27 cellular contexts compared by ENCODE assay signal in the genomic region with DNA sequence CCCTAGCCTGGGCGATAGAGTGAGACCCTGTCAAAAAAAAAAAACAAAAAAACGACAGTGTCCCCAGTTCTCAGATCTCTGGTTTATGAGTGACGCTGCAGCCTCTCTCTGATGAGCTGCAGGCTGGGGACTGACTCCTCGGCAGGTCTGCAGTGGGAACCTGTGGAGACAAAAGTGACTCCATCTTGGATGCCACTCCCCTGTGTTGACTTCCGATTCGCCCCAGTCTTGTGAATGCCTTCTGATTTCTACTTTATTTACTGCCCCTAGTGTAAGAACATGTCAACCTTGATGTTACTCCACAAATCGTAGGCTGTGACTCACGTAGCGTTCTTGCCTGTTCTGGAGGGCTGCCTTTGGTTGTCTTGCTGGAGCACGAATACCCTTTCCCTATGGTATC. TPM values are rescaled to one million over a fixed set of nuclear protein-coding genes. Genes with fewer than 3 reads are reported as not detected.
DNase-seq lines count a peak whose midpoint lies in the region; ATAC-seq, FAIRE-seq and TF ChIP-seq lines count a peak whose summit lies in the region.
"Had no signal": no experiment of that assay in that cellular context is flagged by ENCODE, and none has a peak within 500 bp of the region (broad histone marks: within the 10 kb centered on the region; RNA-seq: fewer than 3 reads in every experiment).

No MANE protein-coding gene starts in this region.

- FAIRE-seq in GM12878 (lab: Jason Lieb, UNC) (peak; percentile 38), D721Med (lab: Jason Lieb, UNC) (no peak)
- FAIRE-seq: keratinocyte, small intestine had no signal

- H3K4ac ChIP-seq in mesendoderm (ENCODE audit: low read depth, low read length): no peak overlapping the region

- POLR2A ChIA-PET in GM12878 (lab: Charles Lee): no interaction called here

- CTCF ChIA-PET in GM12878 (lab: Yijun Ruan, JAX): interaction anchor here (0.9 to 2.4 kb wide), 4 partner anchors 13 to 181 kb away, joined by 3 to 9 read pairs (median 5); no protein-coding TSS in a partner anchor

- no peak overlapping the region for H4K5ac ChIP-seq in mesendoderm (ENCODE audit: low read length)

- peak overlapping the region in 1 of 4 donors; percentile 1 for H3K4me3 Mint-ChIP-seq in CD4-positive, CD25-positive, alpha-beta regulatory T cell
- H3K4me3 Mint-ChIP-seq in stimulated activated effector memory CD8-positive, alpha-beta T cell treated with anti-CD3 and anti-CD28 coated beads, Interleukin-12 subunit alpha, Interleukin-12 subunit beta, amount 100 ng/mL, for 72 hours: no peak overlapping the region
- H3K4me3 Mint-ChIP-seq: activated naive CD8-positive, alpha-beta T cell treated with anti-CD3 and anti-CD28 coated beads, Interleukin-2, amount 50 U/mL, for 24 hours; CD8-positive, alpha-beta T cell had no signal

- peaks cover 0 to 37% (median 12%) of the 10 kb centered on the region in 4 donors for H3K4me1 Mint-ChIP-seq in CD4-positive, CD25-positive, alpha-beta regulatory T cell
- H3K4me1 Mint-ChIP-seq in stimulated activated effector memory CD8-positive, alpha-beta T cell treated with anti-CD3 and anti-CD28 coated beads, Interleukin-12 subunit alpha, Interleukin-12 subunit beta, amount 100 ng/mL, for 72 hours: peaks cover 33% of the 10 kb centered on the region

- no peaks in the 10 kb centered on the region for H3K27me3 ChIP-seq in CD4-positive, CD25-positive, alpha-beta regulatory T cell (ENCODE audit: control insufficient read depth, insufficient read depth, low read length)
- no peaks in the 10 kb centered on the region for H3K27me3 ChIP-seq in GM12878 (replicated peaks in 1 of 2; ENCODE audit: control insufficient read depth in 2 of 2, insufficient read depth in 2 of 2, low read length in 1 of 2)
- H3K27me3 ChIP-seq in mesendoderm (ENCODE audit: insufficient read depth, low read length, poor library complexity): no peaks in the 10 kb centered on the region

- no peaks in the 10 kb centered on the region for H3K9me3 Mint-ChIP-seq in CD4-positive, CD25-positive, alpha-beta regulatory T cell
- H3K9me3 Mint-ChIP-seq in stimulated activated effector memory CD8-positive, alpha-beta T cell treated with anti-CD3 and anti-CD28 coated beads, Interleukin-12 subunit alpha, Interleukin-12 subunit beta, amount 100 ng/mL, for 72 hours: no peaks in the 10 kb centered on the region
- H3K9me3 Mint-ChIP-seq: activated naive CD8-positive, alpha-beta T cell treated with anti-CD3 and anti-CD28 coated beads, Interleukin-2, amount 50 U/mL, for 24 hours; CD8-positive, alpha-beta T cell had no signal

- H3K79me2 ChIP-seq in GM12878 (ENCODE audit: control insufficient read depth, insufficient read depth, low read length): no peaks in the 10 kb centered on the region
- no peaks in the 10 kb centered on the region for H3K79me2 ChIP-seq in mesendoderm (ENCODE audit: control insufficient read depth, insufficient read depth, low read length)

- no TSS peak for BruUV-seq in GM12878 (replicated peaks; lab: Mats Ljungman, UMichigan)

- no peak for TF ChIP-seq RAD21 in GM12878 (IDR thresholded peaks at IDR 0.05; ENCODE audit: insufficient read depth, low read depth, low read length)

- TF ChIP-seq CTCF in GM12878 (IDR thresholded peaks at IDR 0.05 in 2 of 3, conservative IDR thresholded peaks at IDR 0.05 in 1 of 3; ENCODE audit: control insufficient read depth in 2 of 3, extremely low read depth in 1 of 3, insufficient read depth in 1 of 3, low read depth in 3 of 3, low read length in 3 of 3) (no peak), D721Med (IDR thresholded peaks at IDR 0.05; ENCODE audit: insufficient read depth, missing control alignments) (no peak)

- TF ChIP-seq POLR2A in GM12878 (IDR thresholded peaks at IDR 0.05; ENCODE audit: low read depth, low read length): no peak

- H3K36me3 Mint-ChIP-seq in CD4-positive, CD25-positive, alpha-beta regulatory T cell: no peaks in the 10 kb centered on the region
- H3K36me3 Mint-ChIP-seq in stimulated activated effector memory CD8-positive, alpha-beta T cell treated with anti-CD3 and anti-CD28 coated beads, Interleukin-12 subunit alpha, Interleukin-12 subunit beta, amount 100 ng/mL, for 72 hours: peaks cover 36% of the 10 kb centered on the region
- H3K36me3 Mint-ChIP-seq: CD8-positive, alpha-beta T cell had no signal

- peak overlapping the region in 2 of 3 donors; percentile 33 to 77 for H3K27ac Mint-ChIP-seq in CD4-positive, CD25-positive, alpha-beta regulatory T cell
- peak overlapping the region; percentile 29 for H3K27ac Mint-ChIP-seq in stimulated activated effector memory CD8-positive, alpha-beta T cell treated with anti-CD3 and anti-CD28 coated beads, Interleukin-12 subunit alpha, Interleukin-12 subunit beta, amount 100 ng/mL, for 72 hours
- H3K27ac Mint-ChIP-seq: activated naive CD8-positive, alpha-beta T cell treated with anti-CD3 and anti-CD28 coated beads, Interleukin-2, amount 50 U/mL, for 24 hours; CD8-positive, alpha-beta T cell; progenitor cell of endocrine pancreas had no signal

- no peak for ATAC-seq in CD4-positive, CD25-positive, alpha-beta regulatory T cell (ENCODE audit: low read depth in 2 of 2)
- ATAC-seq in GM12878: no peak
- no peak for ATAC-seq in stimulated activated effector memory CD8-positive, alpha-beta T cell treated with anti-CD3 and anti-CD28 coated beads, Interleukin-12 subunit alpha, Interleukin-12 subunit beta, amount 100 ng/mL, for 72 hours
- ATAC-seq: activated naive CD8-positive, alpha-beta T cell treated with anti-CD3 and anti-CD28 coated beads, Interleukin-2, amount 50 U/mL, for 24 hours; CD8-positive, alpha-beta T cell had no signal

- no peak for DNase-seq in CD4-positive, CD25-positive, alpha-beta regulatory T cell
- no peak for DNase-seq in GM12878 (ENCODE audit: low read depth, low spot score)
- peak; percentile 19 for DNase-seq in mesendoderm
- DNase-seq in stimulated activated effector memory CD8-positive, alpha-beta T cell treated with anti-CD3 and anti-CD28 coated beads, Interleukin-12 subunit alpha, Interleukin-12 subunit beta, amount 100 ng/mL, for 72 hours (ENCODE audit: low spot score in 2 of 2): no peak
- DNase-seq in globus pallidus (ENCODE audit: low spot score): no peak
- no peak for DNase-seq in stimulated activated naive CD4-positive, alpha-beta T cell treated with Interleukin-2 at 50 U/mL for 16 hours (lab: John Stamatoyannopoulos, UW)
- no peak for DNase-seq in D721Med (ENCODE audit: insufficient read length, low spot score)
- DNase-seq in NCI-H748 (lab: John Stamatoyannopoulos, UW; ENCODE audit: unreplicated experiment): no peak
- DNase-seq: activated CD4-positive, alpha-beta T cell treated with anti-CD3 and anti-CD28 coated beads, Interleukin-2, amount 50 U/mL, for 1 hour; activated CD8-positive, alpha-beta memory T cell treated with anti-CD3 and anti-CD28 coated beads, Interleukin-2, amount 50 U/mL, for 48 hours; activated effector memory CD4-positive, alpha-beta T cell treated with anti-CD3 and anti-CD28 coated beads, Interleukin-2, amount 50 U/mL, for 16 hours; activated naive CD8-positive, alpha-beta T cell treated with anti-CD3 and anti-CD28 coated beads, Interleukin-2, amount 50 U/mL, for 24 hours; CD8-positive, alpha-beta T cell; dermis blood vessel endothelial cell; hypothalamus; NCI-H1694 treated with DMSO at 0.1 percent for 48 hours; NCI-H774; SHP77 treated with DMSO at 0.1 percent for 48 hours; small intestine; stimulated activated CD4-positive, alpha-beta T cell treated with anti-CD3 and anti-CD28 coated beads, Interleukin-4, amount 100 ng/mL, for 1 hour had no signal

- no peak overlapping the region for H2AFZ ChIP-seq in GM12878 (ENCODE audit: control insufficient read depth, low read depth, low read length)
- H2AFZ ChIP-seq: GM23248 had no signal

- H3K4me2 ChIP-seq in GM12878 (ENCODE audit: control insufficient read depth, insufficient read depth): no peak overlapping the region
- no peak overlapping the region for H3K4me2 ChIP-seq in mesendoderm (ENCODE audit: low read length)

- H3K4me3 ChIP-seq in CD4-positive, CD25-positive, alpha-beta regulatory T cell (ENCODE audit: low read depth, low read length): no peak overlapping the region
- no peak overlapping the region for H3K4me3 ChIP-seq in GM12878
- H3K4me3 ChIP-seq in mesendoderm (ENCODE audit: low read length): no peak overlapping the region
- H3K4me3 ChIP-seq: GM23248 had no signal

- TF ChIP-seq EP300 in GM12878 (IDR thresholded peaks at IDR 0.05; ENCODE audit: borderline replicate concordance in 1 of 2, control insufficient read depth in 1 of 2, low read depth in 2 of 2, low read length in 2 of 2): no peak

- H2BK120ac ChIP-seq in mesendoderm (ENCODE audit: low read depth, low read length): no peak overlapping the region

- H3K9me3 ChIP-seq in CD4-positive, CD25-positive, alpha-beta regulatory T cell (ENCODE audit: control insufficient read depth in 2 of 2, low read length in 2 of 2): no peaks in the 10 kb centered on the region
- H3K9me3 ChIP-seq in GM12878 (replicated peaks; ENCODE audit: control insufficient read depth, insufficient read depth, low read length): no peaks in the 10 kb centered on the region

- SMC1A ChIA-PET in GM12878 (lab: Charles Lee; ENCODE audit: uncharacterized antibody, unreplicated experiment): no interaction called here

- H3K18ac ChIP-seq in mesendoderm (ENCODE audit: low read length): no peak overlapping the region

- intact Hi-C loops in GM12878 (cut with micrococcal nuclease; ENCODE audit: unreplicated experiment): no loop called here

- H3K27ac ChIP-seq in CD4-positive, CD25-positive, alpha-beta regulatory T cell (ENCODE audit: insufficient read depth, low read length, poor library complexity, severe bottlenecking): no peak overlapping the region
- H3K27ac ChIP-seq in GM12878 (ENCODE audit: control insufficient read depth, insufficient read depth) (no peak overlapping the region), mesendoderm (ENCODE audit: low read depth, low read length) (no peak overlapping the region)
- H3K27ac ChIP-seq: GM23248 had no signal

- no peaks in the 10 kb centered on the region for H3K36me3 ChIP-seq in CD4-positive, CD25-positive, alpha-beta regulatory T cell (ENCODE audit: control insufficient read depth, insufficient read depth, low read length)
- H3K36me3 ChIP-seq in GM12878 (ENCODE audit: control insufficient read depth in 2 of 2, insufficient read depth in 2 of 2, low read length in 1 of 2) (no peaks in the 10 kb centered on the region), mesendoderm (ENCODE audit: control insufficient read depth, insufficient read depth, low read length) (no peaks in the 10 kb centered on the region)

- H2BK15ac ChIP-seq in mesendoderm (replicated peaks; ENCODE audit: low read depth): no peak overlapping the region

- no peaks in the 10 kb centered on the region for H3K27me3 Mint-ChIP-seq in CD4-positive, CD25-positive, alpha-beta regulatory T cell
- H3K27me3 Mint-ChIP-seq: activated naive CD8-positive, alpha-beta T cell treated with anti-CD3 and anti-CD28 coated beads, Interleukin-2, amount 50 U/mL, for 24 hours had no signal

- WGBS in GM12878 (ENCODE audit: insufficient coverage, insufficient replicate concordance, low lambda C conversion rate, missing lambda C conversion rate): 57% methylated on average over 10 of the region's 10 CpGs
- WGBS in mesendoderm (ENCODE audit: extremely low coverage, insufficient coverage, low lambda C conversion rate): no CpG with 5 or more reads among the region's 10 CpGs

- peaks cover 15% of the 10 kb centered on the region for H3K4me1 ChIP-seq in CD4-positive, CD25-positive, alpha-beta regulatory T cell (ENCODE audit: control insufficient read depth, insufficient read depth, low read length, poor library complexity, severe bottlenecking)
- H3K4me1 ChIP-seq in GM12878 (ENCODE audit: control insufficient read depth, insufficient read depth, low read length): peaks cover 16% of the 10 kb centered on the region
- H3K4me1 ChIP-seq in mesendoderm (ENCODE audit: control insufficient read depth, low read depth, low read length): no peaks in the 10 kb centered on the region

- in situ Hi-C loops in GM12878 (cut with MboI): loop anchor here (5.0 to 10.0 kb wide), 2 partner anchors 97 to 224 kb away; a partner anchor contains a TSS

- no peak overlapping the region for H3K23ac ChIP-seq in mesendoderm (ENCODE audit: low read length)

- H4K20me1 ChIP-seq in GM12878 (ENCODE audit: control insufficient read depth, insufficient read depth): no peaks in the 10 kb centered on the region

- RAD21 ChIA-PET in GM12878 (lab: Charles Lee; ENCODE audit: unreplicated experiment): interaction anchor here (0.9 kb wide), 1 partner anchor 286 kb away, joined by 3 read pairs; no protein-coding TSS in a partner anchor

- no peaks in the 10 kb centered on the region for H3K79me1 ChIP-seq in mesendoderm (ENCODE audit: low read length)

- H2BK5ac ChIP-seq in mesendoderm (ENCODE audit: low read length): no peak overlapping the region

- H3K56ac ChIP-seq in mesendoderm (ENCODE audit: low read length): no peak overlapping the region

- no peak overlapping the region for H2AK5ac ChIP-seq in mesendoderm (ENCODE audit: low read length)

- H3K9ac ChIP-seq in GM12878 (ENCODE audit: control insufficient read depth, insufficient read depth, low read length) (no peak overlapping the region), mesendoderm (ENCODE audit: low read length) (no peak overlapping the region)
- H3K9ac ChIP-seq: GM23248 had no signal

- H4K8ac ChIP-seq in mesendoderm (ENCODE audit: low read depth, low read length): no peak overlapping the region

RNA-seq across cellular contexts. Expression of a gene that starts 6.2 kb away (rescaled TPM):
- total RNA-seq in CD4-positive, CD25-positive, alpha-beta regulatory T cell: not detected
- polyA plus RNA-seq in CD4-positive, CD25-positive, alpha-beta regulatory T cell: under 1 TPM in 2 of 4 donors, not detected in 2; 0.13 to 0.14 TPM
- not detected in 2 replicates for total RNA-seq in GM12878 (2013; cell fraction: nucleolus; rRNA removed)
- total RNA-seq in GM12878 (2014; rRNA removed): not detected in 2 replicates
- not detected in 2 replicates for total RNA-seq in GM12878 (2014; rRNA removed; fragmentation: Illumina TruSeq; extraction: Trizol)
- total RNA-seq in GM12878 (2021): not detected in 2 replicates
- polyA plus RNA-seq in GM12878 (2011; ENCODE audit: low read depth): not detected
- polyA plus RNA-seq in GM12878 (2011; rRNA removed): not detected in 2 replicates
- not detected in 2 replicates for polyA plus RNA-seq in GM12878 (2011; cell fraction: cytosol; rRNA removed)
- polyA plus RNA-seq in GM12878 (2011; cell fraction: nucleus; rRNA removed): not detected in 2 replicates
- polyA plus RNA-seq in GM12878 (2012): 0.12 TPM in 1 of 2 replicates, not detected in the other
- not detected in 2 replicates for polyA plus RNA-seq in GM12878 (2014; fragmentation: Illumina TruSeq; extraction: Trizol)
- polyA plus RNA-seq in GM12878 (2014; fragmentation: Nextera tagmentation; extraction: Ambion mirVana): not detected
- polyA plus RNA-seq in GM12878 (2014; rRNA removed): not detected in 2 replicates
- under 1 TPM in 1 of 2 experiments, not detected in 1; 0.11 TPM for polyA plus RNA-seq in GM12878 (2016; fragmentation: Nextera tagmentation; extraction: Ambion mirVana)
- polyA minus RNA-seq in GM12878 (2011; rRNA and poly(A)+ RNA removed): not detected in 2 replicates
- polyA minus RNA-seq in GM12878 (2011; cell fraction: cytosol; rRNA and poly(A)+ RNA removed): not detected in 2 replicates
- polyA minus RNA-seq in GM12878 (2011; cell fraction: nucleus; rRNA and poly(A)+ RNA removed): not detected in 2 replicates
- polyA plus RNA-seq in mesendoderm (2013, experiment 1 of 2): 0.01 TPM
- 0.03 TPM for polyA plus RNA-seq in mesendoderm (2013, experiment 2 of 2)
- total RNA-seq: CD8-positive, alpha-beta T cell; fibroblast of villous mesenchyme; OCI-LY7; progenitor cell of endocrine pancreas; T-helper 1 cell treated with Interleukin-12 subunit alpha and Interleukin-12 subunit beta and Interleukin-4 antibody, amounts not matched to agents 30 ng/mL and 1 ng/mL, for 36 hours had no signal
- polyA plus RNA-seq: neural cell had no signal

RNA-seq across cellular contexts. Expression of a gene that starts 40.8 kb away (rescaled TPM):
- total RNA-seq in CD4-positive, CD25-positive, alpha-beta regulatory T cell: 4.3 TPM
- 1 to 10 TPM; 1.5 to 6.0 (median 3.1) TPM for polyA plus RNA-seq in CD4-positive, CD25-positive, alpha-beta regulatory T cell
- total RNA-seq in GM12878 (2013; cell fraction: nucleolus; rRNA removed): 13.5 and 16.0 TPM in 2 replicates
- total RNA-seq in GM12878 (2014; rRNA removed) (1.9 and 2.2 TPM in 2 replicates), GM12878 (2014; rRNA removed; fragmentation: Illumina TruSeq; extraction: Trizol) (1.3 and 1.8 TPM in 2 replicates), GM12878 (2021) (2.3 and 3.3 TPM in 2 replicates)
- 0.81 TPM for polyA plus RNA-seq in GM12878 (2011; ENCODE audit: low read depth)
- polyA plus RNA-seq in GM12878 (2011; rRNA removed) (6.2 and 8.5 TPM in 2 replicates), GM12878 (2014; fragmentation: Illumina TruSeq; extraction: Trizol) (1.4 and 2.7 TPM in 2 replicates), GM12878 (2014; fragmentation: Nextera tagmentation; extraction: Ambion mirVana) (not detected), GM12878 (2014; rRNA removed) (1.4 and 2.5 TPM in 2 replicates), GM12878 (2016; fragmentation: Nextera tagmentation; extraction: Ambion mirVana) (1 to 10 TPM; 2.2 to 2.8 TPM)
- polyA plus RNA-seq in GM12878 (2011; cell fraction: cytosol; rRNA removed): 10.5 and 14.8 TPM in 2 replicates
- polyA plus RNA-seq in GM12878 (2011; cell fraction: nucleus; rRNA removed): 11.7 and 12.8 TPM in 2 replicates
- polyA plus RNA-seq in GM12878 (2012): 2.3 and 2.7 TPM in 2 replicates
- 16.0 and 19.2 TPM in 2 replicates for polyA minus RNA-seq in GM12878 (2011; rRNA and poly(A)+ RNA removed)
- 2.6 and 2.9 TPM in 2 replicates for polyA minus RNA-seq in GM12878 (2011; cell fraction: cytosol; rRNA and poly(A)+ RNA removed)
- 6.2 and 9.1 TPM in 2 replicates for polyA minus RNA-seq in GM12878 (2011; cell fraction: nucleus; rRNA and poly(A)+ RNA removed)
- polyA plus RNA-seq in mesendoderm (2013, experiment 1 of 2): 1.3 TPM
- polyA plus RNA-seq in mesendoderm (2013, experiment 2 of 2): 1.3 TPM
- total RNA-seq: GM23248 had no signal
